ENCODE assay signal across 1 cellular context in the genomic region with DNA sequence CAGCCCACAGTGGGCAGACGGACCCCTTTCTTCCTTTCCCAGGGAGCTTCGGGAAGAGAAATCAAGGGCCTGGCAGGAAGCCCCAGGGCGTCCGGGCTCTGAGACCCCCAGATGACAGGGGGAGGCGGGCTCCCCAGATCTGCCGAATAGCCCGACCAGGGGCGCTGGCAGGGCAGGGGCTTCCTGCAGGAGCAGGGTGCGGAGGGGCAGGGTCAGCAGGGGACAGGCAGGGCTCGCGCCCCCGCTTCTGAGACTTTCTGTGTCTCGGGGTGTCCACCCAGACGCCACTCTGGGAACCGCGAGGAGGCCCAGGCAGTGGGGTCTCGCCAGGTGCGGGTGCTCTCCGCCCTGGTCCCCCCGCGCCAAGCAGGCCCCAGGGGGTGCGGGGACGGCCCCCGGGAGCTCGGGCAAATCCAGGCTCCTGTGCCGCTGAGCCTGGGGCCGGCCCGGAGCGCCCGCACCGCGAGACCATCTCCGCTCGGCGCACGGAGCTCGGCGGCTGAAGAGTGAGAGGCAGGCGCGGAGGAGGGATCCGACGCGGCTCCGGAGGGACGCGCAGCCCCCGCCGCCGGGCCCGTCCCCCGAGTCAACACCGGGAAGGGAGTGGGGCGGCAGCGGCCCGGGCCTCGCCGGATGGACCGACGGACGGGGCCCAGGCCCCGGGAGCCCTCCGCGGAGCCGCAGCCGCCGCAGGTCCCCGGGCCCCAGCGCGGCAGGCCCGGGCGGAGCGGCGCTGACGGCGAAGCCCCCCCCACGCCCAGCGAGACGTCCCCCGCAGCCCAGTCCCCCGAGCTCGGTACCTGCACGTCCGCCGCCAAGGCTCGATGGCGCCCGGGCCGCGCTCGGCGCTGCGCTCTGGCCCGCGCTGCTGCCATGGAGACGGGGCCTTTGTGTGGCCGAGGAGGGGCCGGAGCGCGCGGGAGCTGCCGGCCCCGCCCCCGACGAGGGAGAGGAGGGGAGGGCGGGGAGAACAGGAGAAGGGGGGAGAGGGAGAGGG.
TF ChIP-seq lines count a peak whose summit lies in the region.

A gene with protein sequence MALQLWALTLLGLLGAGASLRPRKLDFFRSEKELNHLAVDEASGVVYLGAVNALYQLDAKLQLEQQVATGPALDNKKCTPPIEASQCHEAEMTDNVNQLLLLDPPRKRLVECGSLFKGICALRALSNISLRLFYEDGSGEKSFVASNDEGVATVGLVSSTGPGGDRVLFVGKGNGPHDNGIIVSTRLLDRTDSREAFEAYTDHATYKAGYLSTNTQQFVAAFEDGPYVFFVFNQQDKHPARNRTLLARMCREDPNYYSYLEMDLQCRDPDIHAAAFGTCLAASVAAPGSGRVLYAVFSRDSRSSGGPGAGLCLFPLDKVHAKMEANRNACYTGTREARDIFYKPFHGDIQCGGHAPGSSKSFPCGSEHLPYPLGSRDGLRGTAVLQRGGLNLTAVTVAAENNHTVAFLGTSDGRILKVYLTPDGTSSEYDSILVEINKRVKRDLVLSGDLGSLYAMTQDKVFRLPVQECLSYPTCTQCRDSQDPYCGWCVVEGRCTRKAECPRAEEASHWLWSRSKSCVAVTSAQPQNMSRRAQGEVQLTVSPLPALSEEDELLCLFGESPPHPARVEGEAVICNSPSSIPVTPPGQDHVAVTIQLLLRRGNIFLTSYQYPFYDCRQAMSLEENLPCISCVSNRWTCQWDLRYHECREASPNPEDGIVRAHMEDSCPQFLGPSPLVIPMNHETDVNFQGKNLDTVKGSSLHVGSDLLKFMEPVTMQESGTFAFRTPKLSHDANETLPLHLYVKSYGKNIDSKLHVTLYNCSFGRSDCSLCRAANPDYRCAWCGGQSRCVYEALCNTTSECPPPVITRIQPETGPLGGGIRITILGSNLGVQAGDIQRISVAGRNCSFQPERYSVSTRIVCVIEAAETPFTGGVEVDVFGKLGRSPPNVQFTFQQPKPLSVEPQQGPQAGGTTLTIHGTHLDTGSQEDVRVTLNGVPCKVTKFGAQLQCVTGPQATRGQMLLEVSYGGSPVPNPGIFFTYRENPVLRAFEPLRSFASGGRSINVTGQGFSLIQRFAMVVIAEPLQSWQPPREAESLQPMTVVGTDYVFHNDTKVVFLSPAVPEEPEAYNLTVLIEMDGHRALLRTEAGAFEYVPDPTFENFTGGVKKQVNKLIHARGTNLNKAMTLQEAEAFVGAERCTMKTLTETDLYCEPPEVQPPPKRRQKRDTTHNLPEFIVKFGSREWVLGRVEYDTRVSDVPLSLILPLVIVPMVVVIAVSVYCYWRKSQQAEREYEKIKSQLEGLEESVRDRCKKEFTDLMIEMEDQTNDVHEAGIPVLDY (N-terminal part only) (minus strand): TSS at position 894 of the 997 bp plus-strand sequence. CDS start 17,062 bp downstream, outside the sequence.

TF ChIP-seq in endothelial cell of umbilical vein, 7 proteins besides CTCF, POLR2A, EP300 and RAD21:
- TF ChIP-seq, protein P1, sequence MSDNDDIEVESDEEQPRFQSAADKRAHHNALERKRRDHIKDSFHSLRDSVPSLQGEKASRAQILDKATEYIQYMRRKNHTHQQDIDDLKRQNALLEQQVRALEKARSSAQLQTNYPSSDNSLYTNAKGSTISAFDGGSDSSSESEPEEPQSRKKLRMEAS (IDR thresholded peaks at IDR 0.05; ENCODE audit: insufficient read depth, insufficient read length), result no peak
- TF ChIP-seq EZH2 (IDR thresholded peaks at IDR 0.05; ENCODE audit: borderline replicate concordance, low read depth, low read length, severe bottlenecking), result no peak
- TF ChIP-seq MYC (IDR thresholded peaks at IDR 0.05; ENCODE audit: low read depth, low read length), result no peak
- peak; percentile 84 for TF ChIP-seq POLR2AphosphoS5 (IDR thresholded peaks at IDR 0.05; ENCODE audit: insufficient read depth, low read depth, low read length)
- TF ChIP-seq GATA2 (IDR thresholded peaks at IDR 0.05; ENCODE audit: insufficient read depth, insufficient read length, low read depth, low read length), result no peak
- no peak for TF ChIP-seq JUN (IDR thresholded peaks at IDR 0.05; ENCODE audit: borderline replicate concordance, insufficient read depth, insufficient read length, low read depth)
- no peak for TF ChIP-seq FOS (IDR thresholded peaks at IDR 0.05; ENCODE audit: borderline replicate concordance, insufficient read depth, low read length)
